In genomic region chr15:51625236-51625635, GRCh38 we compare ENCODE assay signal across 17 cellular contexts. TPM values are rescaled to one million over a fixed set of nuclear protein-coding genes. Genes with fewer than 3 reads are reported as not detected.
DNase-seq lines count a peak whose midpoint lies in the region; ATAC-seq and TF ChIP-seq lines count a peak whose summit lies in the region.
"Had no signal": no experiment of that assay in that cellular context is flagged by ENCODE, and none has a peak within 500 bp of the region (broad histone marks: within the 10 kb centered on the region; RNA-seq: fewer than 3 reads in every experiment).

No MANE protein-coding gene starts in this region.

- H3K4me3 ChIP-seq in GM06990 (replicated peaks; ENCODE audit: low read depth, low read length): no peak overlapping the region

- H3K36me3 ChIP-seq in GM06990 (ENCODE audit: control insufficient read depth, insufficient read depth, low read length): no peaks in the 10 kb centered on the region

- peak; percentile 39 for ATAC-seq in GM18909 (IDR thresholded peaks at IDR 0.05; ENCODE audit: poor library complexity, unreplicated experiment)
- peak; percentile 27 for ATAC-seq in HG03108 (IDR thresholded peaks at IDR 0.05; ENCODE audit: unreplicated experiment)
- no peak for ATAC-seq in left lobe of liver
- no peak for ATAC-seq in HG02588 (IDR thresholded peaks at IDR 0.05; ENCODE audit: unreplicated experiment)
- ATAC-seq: foreskin keratinocyte had no signal

- no peak for TF ChIP-seq CTCF in GM06990 (IDR thresholded peaks at IDR 0.05; ENCODE audit: insufficient read depth, low read length, poor library complexity, severe bottlenecking)

- no peaks in the 10 kb centered on the region for H3K27me3 ChIP-seq in GM06990 (replicated peaks; ENCODE audit: control insufficient read depth, insufficient read depth, low read length)

- DNase-seq in GM06990 (ENCODE audit: extremely low read depth, insufficient read length) (peak; percentile 52), NOMO-1 treated with dmso at 0.1 percent for 144 hours (lab: John Stamatoyannopoulos, UW; ENCODE audit: unreplicated experiment) (peak; percentile 66), left lobe of liver (ENCODE audit: low spot score) (no peak), GM03348 (ENCODE audit: low spot score) (no peak), NCI-H187 (lab: John Stamatoyannopoulos, UW) (no peak)
- DNase-seq: DMS53; foreskin keratinocyte; GOT3; KG1; NCI-H2081 treated with DMSO at 0.1 percent for 48 hours; stimulated activated CD8-positive, alpha-beta memory T cell treated with anti-CD3 and anti-CD28 coated beads, Interleukin-4, amount 100 ng/mL, for 48 hours had no signal

RNA-seq across cellular contexts. Expression of gene DMXL2, which starts 2.7 kb away (rescaled TPM):
- total RNA-seq in left lobe of liver: 9.9 TPM

RNA-seq across cellular contexts. Expression of gene SCG3, which starts 56.1 kb away (rescaled TPM):
- total RNA-seq in left lobe of liver: not detected
- total RNA-seq: activated T-helper 1 cell treated with anti-CD3 and anti-CD28 coated beads, Interleukin-12 subunit alpha, Interleukin-12 subunit beta, Interleukin-2, Interleukin-4 antibody, amounts not matched to agents 30 ng/mL and 10 ng/mL and 1 ng/mL, durations not matched to agents 14 hours and 24 hours and 36 hours; foreskin keratinocyte; mononuclear cell; T-helper 1 cell treated with Interleukin-12 subunit alpha and Interleukin-12 subunit beta and Interleukin-4 antibody, amounts not matched to agents 30 ng/mL and 1 ng/mL, for 36 hours had no signal

Comparison
In these comparisons a context has a peak if more than half of its experiments do, and no peak if none do; other contexts are left out.
1. DNase-seq: peak in GM06990 (single experiment) and NOMO-1 treated with dmso at 0.1 percent for 144 hours (single experiment); none in left lobe of liver (single experiment), GM03348 (single experiment) and NCI-H187 (0 of 2).
2. ATAC-seq: peak in GM18909 (single experiment) and HG03108 (single experiment); none in left lobe of liver (single experiment) and HG02588 (single experiment).